ENCODE assay signal across 14 cellular contexts in genomic region chr12:69512820-69513219, GRCh38.
"Had no signal": no experiment of that assay in that cellular context is flagged by ENCODE, and none has a peak within 500 bp of the region (broad histone marks: within the 10 kb centered on the region; RNA-seq: fewer than 3 reads in every experiment).

No MANE protein-coding gene starts in this region.

- H3K27me3 ChIP-seq: brain microvascular endothelial cell, foreskin keratinocyte, heart right ventricle, testis had no signal

- H3K36me3 ChIP-seq: brain microvascular endothelial cell, heart right ventricle had no signal

- DNase-seq: activated naive CD4-positive, alpha-beta T cell treated with anti-CD3 and anti-CD28 coated beads, Interleukin-2, amount 50 U/mL, for 16 hours; activated T-cell treated with anti-CD3 and anti-CD28 coated beads, Interleukin-2, amount 50 U/mL, for 1 hour; amniotic stem cell; brain microvascular endothelial cell; endodermal cell; foreskin keratinocyte; heart right ventricle; islet precursor cell; psoas muscle; stimulated activated CD4-positive, alpha-beta T cell treated with anti-CD3 and anti-CD28 coated beads, Interleukin-4, amount 100 ng/mL, for 1 hour; stimulated activated CD8-positive, alpha-beta memory T cell treated with anti-CD3 and anti-CD28 coated beads, Interleukin-4, amount 100 ng/mL, for 48 hours; stimulated activated naive CD8-positive, alpha-beta T cell treated with anti-CD3 and anti-CD28 coated beads, Interleukin-15, Interleukin-2, amounts not matched to agents 100 U/mL and 50 U/mL, for 24 hours; T-helper 17 cell; testis had no signal

- H3K4me3 ChIP-seq: heart right ventricle, psoas muscle, testis had no signal

- H3K27ac ChIP-seq: foreskin keratinocyte, heart right ventricle, testis had no signal

- H3K9me3 ChIP-seq: heart right ventricle, psoas muscle, testis had no signal
